Comparison of ENCODE assay signal across 1 cellular context in genomic region chr3:37892917-37893595, GRCh38.
TF ChIP-seq lines count a peak whose summit lies in the region.

No MANE protein-coding gene starts in this region.

TF ChIP-seq in HepG2, 621 proteins besides CTCF, POLR2A, EP300 and RAD21 (continued from another document and continues in another):
- TF ChIP-seq, protein P1, sequence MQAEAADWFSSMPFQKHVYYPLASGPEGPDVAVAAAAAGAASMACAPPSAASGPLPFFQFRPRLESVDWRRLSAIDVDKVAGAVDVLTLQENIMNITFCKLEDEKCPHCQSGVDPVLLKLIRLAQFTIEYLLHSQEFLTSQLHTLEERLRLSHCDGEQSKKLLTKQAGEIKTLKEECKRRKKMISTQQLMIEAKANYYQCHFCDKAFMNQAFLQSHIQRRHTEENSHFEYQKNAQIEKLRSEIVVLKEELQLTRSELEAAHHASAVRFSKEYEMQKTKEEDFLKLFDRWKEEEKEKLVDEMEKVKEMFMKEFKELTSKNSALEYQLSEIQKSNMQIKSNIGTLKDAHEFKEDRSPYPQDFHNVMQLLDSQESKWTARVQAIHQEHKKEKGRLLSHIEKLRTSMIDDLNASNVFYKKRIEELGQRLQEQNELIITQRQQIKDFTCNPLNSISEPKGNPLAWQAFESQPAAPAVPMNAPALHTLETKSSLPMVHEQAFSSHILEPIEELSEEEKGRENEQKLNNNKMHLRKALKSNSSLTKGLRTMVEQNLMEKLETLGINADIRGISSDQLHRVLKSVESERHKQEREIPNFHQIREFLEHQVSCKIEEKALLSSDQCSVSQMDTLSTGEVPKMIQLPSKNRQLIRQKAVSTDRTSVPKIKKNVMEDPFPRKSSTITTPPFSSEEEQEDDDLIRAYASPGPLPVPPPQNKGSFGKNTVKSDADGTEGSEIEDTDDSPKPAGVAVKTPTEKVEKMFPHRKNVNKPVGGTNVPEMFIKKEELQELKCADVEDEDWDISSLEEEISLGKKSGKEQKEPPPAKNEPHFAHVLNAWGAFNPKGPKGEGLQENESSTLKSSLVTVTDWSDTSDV (CRISPR knock-in tag; IDR thresholded peaks at IDR 0.05) = no peak
- no peak for TF ChIP-seq JUND (CRISPR knock-in tag; IDR thresholded peaks at IDR 0.05)
- no peak for TF ChIP-seq ZNF790 (CRISPR knock-in tag; IDR thresholded peaks at IDR 0.05; ENCODE audit: borderline replicate concordance)
- TF ChIP-seq ZNF543 (CRISPR knock-in tag; IDR thresholded peaks at IDR 0.05) = no peak
- no peak for TF ChIP-seq SRSF4 (IDR thresholded peaks at IDR 0.05; ENCODE audit: low read depth, low read length, poor library complexity, severe bottlenecking)
- peak; percentile 88; the same call in 1 of the 2 replicates for TF ChIP-seq ZNF614 (CRISPR knock-in tag; IDR thresholded peaks at IDR 0.05; ENCODE audit: borderline replicate concordance)
- no peak for TF ChIP-seq MLXIP (CRISPR knock-in tag; IDR thresholded peaks at IDR 0.05; ENCODE audit: borderline replicate concordance)
- peak; percentile 86 for TF ChIP-seq CEBPG (CRISPR knock-in tag; IDR thresholded peaks at IDR 0.05)
- TF ChIP-seq TEAD2 (CRISPR knock-in tag; IDR thresholded peaks at IDR 0.05) = no peak
- TF ChIP-seq PRMT3 (CRISPR knock-in tag; IDR thresholded peaks at IDR 0.05; ENCODE audit: borderline replicate concordance, low read depth) = no peak
- TF ChIP-seq MED8 (CRISPR knock-in tag; IDR thresholded peaks at IDR 0.05; ENCODE audit: insufficient replicate concordance) = no peak
- TF ChIP-seq ZNF292 (CRISPR knock-in tag; IDR thresholded peaks at IDR 0.05; ENCODE audit: borderline replicate concordance, low read depth) = peak; percentile 100
- TF ChIP-seq POLR2AphosphoS5 (IDR thresholded peaks at IDR 0.05; ENCODE audit: low read depth, low read length) = no peak
- TF ChIP-seq ZSCAN20 (CRISPR knock-in tag; IDR thresholded peaks at IDR 0.05; ENCODE audit: borderline replicate concordance) = no peak
- peak; percentile 23; the same call in 1 of the 2 replicates for TF ChIP-seq ZFY (CRISPR knock-in tag; IDR thresholded peaks at IDR 0.05)
- no peak for TF ChIP-seq SNAPC2 (CRISPR knock-in tag; IDR thresholded peaks at IDR 0.05)
- no peak for TF ChIP-seq SETDB1 (CRISPR knock-in tag; IDR thresholded peaks at IDR 0.05; ENCODE audit: borderline replicate concordance)
- TF ChIP-seq, protein P2, sequence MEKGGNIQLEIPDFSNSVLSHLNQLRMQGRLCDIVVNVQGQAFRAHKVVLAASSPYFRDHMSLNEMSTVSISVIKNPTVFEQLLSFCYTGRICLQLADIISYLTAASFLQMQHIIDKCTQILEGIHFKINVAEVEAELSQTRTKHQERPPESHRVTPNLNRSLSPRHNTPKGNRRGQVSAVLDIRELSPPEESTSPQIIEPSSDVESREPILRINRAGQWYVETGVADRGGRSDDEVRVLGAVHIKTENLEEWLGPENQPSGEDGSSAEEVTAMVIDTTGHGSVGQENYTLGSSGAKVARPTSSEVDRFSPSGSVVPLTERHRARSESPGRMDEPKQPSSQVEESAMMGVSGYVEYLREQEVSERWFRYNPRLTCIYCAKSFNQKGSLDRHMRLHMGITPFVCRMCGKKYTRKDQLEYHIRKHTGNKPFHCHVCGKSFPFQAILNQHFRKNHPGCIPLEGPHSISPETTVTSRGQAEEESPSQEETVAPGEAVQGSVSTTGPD (CRISPR knock-in tag; IDR thresholded peaks at IDR 0.05) = no peak
- TF ChIP-seq ZNF280B (CRISPR knock-in tag; IDR thresholded peaks at IDR 0.05; ENCODE audit: borderline replicate concordance) = no peak
- TF ChIP-seq, protein P3, sequence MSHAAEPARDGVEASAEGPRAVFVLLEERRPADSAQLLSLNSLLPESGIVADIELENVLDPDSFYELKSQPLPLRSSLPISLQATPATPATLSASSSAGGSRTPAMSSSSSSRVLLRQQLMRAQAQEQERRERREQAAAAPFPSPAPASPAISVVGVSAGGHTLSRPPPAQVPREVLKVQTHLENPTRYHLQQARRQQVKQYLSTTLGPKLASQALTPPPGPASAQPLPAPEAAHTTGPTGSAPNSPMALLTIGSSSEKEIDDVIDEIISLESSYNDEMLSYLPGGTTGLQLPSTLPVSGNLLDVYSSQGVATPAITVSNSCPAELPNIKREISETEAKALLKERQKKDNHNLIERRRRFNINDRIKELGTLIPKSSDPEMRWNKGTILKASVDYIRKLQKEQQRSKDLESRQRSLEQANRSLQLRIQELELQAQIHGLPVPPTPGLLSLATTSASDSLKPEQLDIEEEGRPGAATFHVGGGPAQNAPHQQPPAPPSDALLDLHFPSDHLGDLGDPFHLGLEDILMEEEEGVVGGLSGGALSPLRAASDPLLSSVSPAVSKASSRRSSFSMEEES (CRISPR knock-in tag; IDR thresholded peaks at IDR 0.05) = no peak; the same call in 1 of the 2 replicates
- peak; percentile 52; the same call in 1 of the 2 replicates for TF ChIP-seq ZBTB33 (CRISPR knock-in tag; IDR thresholded peaks at IDR 0.05)
- 0 out of 2 replicates have a peak, but pooled peaks have one; percentile 42 for TF ChIP-seq KLF9 (CRISPR knock-in tag; IDR thresholded peaks at IDR 0.05; ENCODE audit: low read depth)
- TF ChIP-seq ZKSCAN5 (CRISPR knock-in tag; IDR thresholded peaks at IDR 0.05) = no peak
- TF ChIP-seq ZC3H13 (CRISPR knock-in tag; IDR thresholded peaks at IDR 0.05) = no peak
- TF ChIP-seq ZNF558 (CRISPR knock-in tag; IDR thresholded peaks at IDR 0.05; ENCODE audit: borderline replicate concordance) = no peak
- peak; percentile 89 for TF ChIP-seq ZMYM3 (CRISPR knock-in tag; IDR thresholded peaks at IDR 0.05)
- no peak for TF ChIP-seq GTF2F1 (IDR thresholded peaks at IDR 0.05; ENCODE audit: low read length)
- TF ChIP-seq ZNF430 (CRISPR knock-in tag; IDR thresholded peaks at IDR 0.05) = no peak
- TF ChIP-seq NFE2L2 (IDR thresholded peaks at IDR 0.05; ENCODE audit: low read length) = no peak
- TF ChIP-seq ARNT (IDR thresholded peaks at IDR 0.05) = no peak
- no peak for TF ChIP-seq CREB1 (IDR thresholded peaks at IDR 0.05)
- TF ChIP-seq CREB1 (CRISPR knock-in tag; IDR thresholded peaks at IDR 0.05) = no peak
- TF ChIP-seq MAZ (IDR thresholded peaks at IDR 0.05; ENCODE audit: borderline replicate concordance, low read depth, low read length) = no peak
- TF ChIP-seq MAZ (CRISPR knock-in tag; IDR thresholded peaks at IDR 0.05; ENCODE audit: low read depth) = no peak
- no peak for TF ChIP-seq ZFP36 (IDR thresholded peaks at IDR 0.05; ENCODE audit: borderline replicate concordance, low read depth, low read length, partially characterized antibody)
- no peak for TF ChIP-seq FUBP1 (CRISPR knock-in tag; IDR thresholded peaks at IDR 0.05; ENCODE audit: borderline replicate concordance)
- peak; percentile 67 for TF ChIP-seq GATAD1 (CRISPR knock-in tag; IDR thresholded peaks at IDR 0.05)
- TF ChIP-seq, protein P4, sequence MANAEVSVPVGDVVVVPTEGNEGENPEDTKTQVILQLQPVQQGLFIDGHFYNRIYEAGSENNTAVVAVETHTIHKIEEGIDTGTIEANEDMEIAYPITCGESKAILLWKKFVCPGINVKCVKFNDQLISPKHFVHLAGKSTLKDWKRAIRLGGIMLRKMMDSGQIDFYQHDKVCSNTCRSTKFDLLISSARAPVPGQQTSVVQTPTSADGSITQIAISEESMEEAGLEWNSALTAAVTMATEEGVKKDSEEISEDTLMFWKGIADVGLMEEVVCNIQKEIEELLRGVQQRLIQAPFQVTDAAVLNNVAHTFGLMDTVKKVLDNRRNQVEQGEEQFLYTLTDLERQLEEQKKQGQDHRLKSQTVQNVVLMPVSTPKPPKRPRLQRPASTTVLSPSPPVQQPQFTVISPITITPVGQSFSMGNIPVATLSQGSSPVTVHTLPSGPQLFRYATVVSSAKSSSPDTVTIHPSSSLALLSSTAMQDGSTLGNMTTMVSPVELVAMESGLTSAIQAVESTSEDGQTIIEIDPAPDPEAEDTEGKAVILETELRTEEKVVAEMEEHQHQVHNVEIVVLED (CRISPR knock-in tag; IDR thresholded peaks at IDR 0.05; ENCODE audit: borderline replicate concordance) = peak; percentile 18; the same call in 1 of the 2 replicates
- TF ChIP-seq HNRNPUL1 (IDR thresholded peaks at IDR 0.05; ENCODE audit: low read depth, low read length) = no peak
- TF ChIP-seq ZNF335 (CRISPR knock-in tag; IDR thresholded peaks at IDR 0.05) = no peak
- TF ChIP-seq, protein P5, sequence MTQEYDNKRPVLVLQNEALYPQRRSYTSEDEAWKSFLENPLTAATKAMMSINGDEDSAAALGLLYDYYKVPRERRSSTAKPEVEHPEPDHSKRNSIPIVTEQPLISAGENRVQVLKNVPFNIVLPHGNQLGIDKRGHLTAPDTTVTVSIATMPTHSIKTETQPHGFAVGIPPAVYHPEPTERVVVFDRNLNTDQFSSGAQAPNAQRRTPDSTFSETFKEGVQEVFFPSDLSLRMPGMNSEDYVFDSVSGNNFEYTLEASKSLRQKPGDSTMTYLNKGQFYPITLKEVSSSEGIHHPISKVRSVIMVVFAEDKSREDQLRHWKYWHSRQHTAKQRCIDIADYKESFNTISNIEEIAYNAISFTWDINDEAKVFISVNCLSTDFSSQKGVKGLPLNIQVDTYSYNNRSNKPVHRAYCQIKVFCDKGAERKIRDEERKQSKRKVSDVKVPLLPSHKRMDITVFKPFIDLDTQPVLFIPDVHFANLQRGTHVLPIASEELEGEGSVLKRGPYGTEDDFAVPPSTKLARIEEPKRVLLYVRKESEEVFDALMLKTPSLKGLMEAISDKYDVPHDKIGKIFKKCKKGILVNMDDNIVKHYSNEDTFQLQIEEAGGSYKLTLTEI (CRISPR knock-in tag; conservative IDR thresholded peaks at IDR 0.05) = no peak
- no peak for TF ChIP-seq NCOA5 (CRISPR knock-in tag; IDR thresholded peaks at IDR 0.05)
